Comparison of ENCODE assay signal across 8 cellular contexts in genomic region chr17:16406742-16407674, GRCh38. TPM values are rescaled to one million over a fixed set of nuclear protein-coding genes. Genes with fewer than 3 reads are reported as not detected.
DNase-seq lines count a peak whose midpoint lies in the region; ATAC-seq, FAIRE-seq and TF ChIP-seq lines count a peak whose summit lies in the region.

No MANE protein-coding gene starts in this region.

- H3K9ac ChIP-seq in endodermal cell (ENCODE audit: extremely low read depth, low read length, poor library complexity, severe bottlenecking) (peak overlapping the region; percentile 47), muscle layer of colon (ENCODE audit: low read length) (no peak overlapping the region)

- H3K27me3 Mint-ChIP-seq in endodermal cell (ENCODE audit: insufficient read depth): no peaks in the 10 kb centered on the region
- peaks cover 14% of the 10 kb centered on the region for H3K27me3 Mint-ChIP-seq in activated CD8-positive, alpha-beta memory T cell treated with anti-CD3 and anti-CD28 coated beads, Interleukin-2, amount 10 ng/mL, durations not matched to agents 7 days and 5 days

- H3K27me3 ChIP-seq in endodermal cell (ENCODE audit: control insufficient read depth, insufficient read depth, low read length, poor library complexity, severe bottlenecking) (no peaks in the 10 kb centered on the region), muscle layer of colon (ENCODE audit: control insufficient read depth in 1 of 2, insufficient read depth in 2 of 2, low read length in 2 of 2) (no peaks in the 10 kb centered on the region)

- peak; percentile 46 for TF ChIP-seq CTCF in endodermal cell (conservative IDR thresholded peaks at IDR 0.05)

- H3K36me3 Mint-ChIP-seq in endodermal cell (ENCODE audit: low read depth): no peaks in the 10 kb centered on the region
- no peaks in the 10 kb centered on the region for H3K36me3 Mint-ChIP-seq in activated CD8-positive, alpha-beta memory T cell treated with anti-CD3 and anti-CD28 coated beads, Interleukin-2, amount 10 ng/mL, durations not matched to agents 7 days and 5 days

- TF ChIP-seq POLR2A in GM12892 (IDR thresholded peaks at IDR 0.05; ENCODE audit: low read depth, low read length): peak; percentile 39; the same call in 1 of the 2 replicates

- DNase-seq in GM12892 (ENCODE audit: insufficient read length) (no peak), NCI-H82 treated with DMSO at 0.1 percent for 48 hours (lab: John Stamatoyannopoulos, UW; ENCODE audit: unreplicated experiment) (peak; percentile 59), endodermal cell (peak; percentile 98), HTR-8/SVneo (ENCODE audit: insufficient read length, low spot score) (no peak), pons (ENCODE audit: low spot score) (no peak), Kasumi-1 (lab: John Stamatoyannopoulos, UW) (no peak)
- DNase-seq in activated CD8-positive, alpha-beta memory T cell treated with anti-CD3 and anti-CD28 coated beads, Interleukin-2, amount 10 ng/mL, durations not matched to agents 7 days and 5 days: no peak

- WGBS in endodermal cell (ENCODE audit: insufficient coverage in 1 of 2, insufficient read length in 1 of 2), 2 experiments: 8 to 51% methylated on average over 9 to 62 of the region's 67 CpGs

- FAIRE-seq in GM12892 (lab: Jason Lieb, UNC) (peak; percentile 90), HTR-8/SVneo (lab: Jason Lieb, UNC) (no peak)

- H3K4me1 ChIP-seq in endodermal cell (ENCODE audit: control insufficient read depth, insufficient read depth, low read length) (no peaks in the 10 kb centered on the region), muscle layer of colon (ENCODE audit: insufficient read depth, low read length) (peaks cover 7% of the 10 kb centered on the region)

- CTCF ChIA-PET in activated CD8-positive, alpha-beta memory T cell treated with anti-CD3 and anti-CD28 coated beads, Interleukin-2, amount 10 ng/mL, durations not matched to agents 7 days and 5 days (lab: Charles Lee): interaction anchor here (0.6 to 1.0 kb wide), 2 partner anchors 9 to 43 kb away, joined by 3 to 4 read pairs; no protein-coding TSS in a partner anchor

- no peaks in the 10 kb centered on the region for H3K9me3 ChIP-seq in endodermal cell (ENCODE audit: control insufficient read depth, low read length)
- no peaks in the 10 kb centered on the region for H3K9me3 ChIP-seq in muscle layer of colon (ENCODE audit: low read length)

- peak overlapping the region; percentile 84 for H3K4me3 ChIP-seq in endodermal cell (ENCODE audit: low read length)
- H3K4me3 ChIP-seq in muscle layer of colon (ENCODE audit: low read depth in 1 of 2, low read length in 2 of 2): peak overlapping the region; percentile 54 to 64

- peak overlapping the region; percentile 21 for H3K27ac Mint-ChIP-seq in endodermal cell
- no peak overlapping the region for H3K27ac Mint-ChIP-seq in activated CD8-positive, alpha-beta memory T cell treated with anti-CD3 and anti-CD28 coated beads, Interleukin-2, amount 10 ng/mL, durations not matched to agents 7 days and 5 days

- no peaks in the 10 kb centered on the region for H3K36me3 ChIP-seq in endodermal cell (ENCODE audit: control insufficient read depth, insufficient read depth, low read length)
- H3K36me3 ChIP-seq in muscle layer of colon (ENCODE audit: insufficient read depth, low read length): no peaks in the 10 kb centered on the region

- peaks cover 1% of the 10 kb centered on the region for H3K9me3 Mint-ChIP-seq in endodermal cell
- no peaks in the 10 kb centered on the region for H3K9me3 Mint-ChIP-seq in activated CD8-positive, alpha-beta memory T cell treated with anti-CD3 and anti-CD28 coated beads, Interleukin-2, amount 10 ng/mL, durations not matched to agents 7 days and 5 days (ENCODE audit: low read depth)

- H3K4me3 Mint-ChIP-seq in endodermal cell: peak overlapping the region; percentile 68
- no peak overlapping the region for H3K4me3 Mint-ChIP-seq in activated CD8-positive, alpha-beta memory T cell treated with anti-CD3 and anti-CD28 coated beads, Interleukin-2, amount 10 ng/mL, durations not matched to agents 7 days and 5 days

- H3K27ac ChIP-seq in endodermal cell (ENCODE audit: low read depth, low read length) (no peak overlapping the region), muscle layer of colon (ENCODE audit: low read depth, low read length) (peak overlapping the region; percentile 58)

- no peaks in the 10 kb centered on the region for H3K4me1 Mint-ChIP-seq in endodermal cell
- H3K4me1 Mint-ChIP-seq in activated CD8-positive, alpha-beta memory T cell treated with anti-CD3 and anti-CD28 coated beads, Interleukin-2, amount 10 ng/mL, durations not matched to agents 7 days and 5 days: peaks cover 7% of the 10 kb centered on the region

- ATAC-seq in activated CD8-positive, alpha-beta memory T cell treated with anti-CD3 and anti-CD28 coated beads, Interleukin-2, amount 10 ng/mL, durations not matched to agents 7 days and 5 days: no peak

RNA-seq across cellular contexts. Expression of gene TRPV2, which starts 8.4 kb away (rescaled TPM):
- polyA plus RNA-seq in GM12892 (2012; ENCODE audit: missing spikeins): 34.6 TPM
- total RNA-seq in endodermal cell: 1 to 10 TPM in 1 of 2 donors, under 1 TPM in 1; 0.51 to 1.1 TPM
- polyA plus RNA-seq in endodermal cell (2013, experiment 1 of 2): 1.4 TPM
- 2.1 TPM for polyA plus RNA-seq in endodermal cell (2013, experiment 2 of 2)
- total RNA-seq in activated CD8-positive, alpha-beta memory T cell treated with anti-CD3 and anti-CD28 coated beads, Interleukin-2, amount 10 ng/mL, durations not matched to agents 7 days and 5 days: 100 to 1,000 TPM; 124 to 129 TPM

RNA-seq across cellular contexts. Expression of gene UBB, which starts 26.1 kb away (rescaled TPM):
- polyA plus RNA-seq in GM12892 (2012; ENCODE audit: missing spikeins): 1,747 TPM
- 1,000 to 10,000 TPM; 1,658 to 1,721 TPM for total RNA-seq in endodermal cell
- 2,166 TPM for polyA plus RNA-seq in endodermal cell (2013, experiment 1 of 2)
- polyA plus RNA-seq in endodermal cell (2013, experiment 2 of 2): 2,122 TPM
- 1,000 to 10,000 TPM; 1,297 to 1,567 TPM for total RNA-seq in activated CD8-positive, alpha-beta memory T cell treated with anti-CD3 and anti-CD28 coated beads, Interleukin-2, amount 10 ng/mL, durations not matched to agents 7 days and 5 days

RNA-seq across cellular contexts. Expression of gene CENPV, which starts 53.7 kb away (rescaled TPM):
- polyA plus RNA-seq in GM12892 (2012; ENCODE audit: missing spikeins): 102 TPM
- total RNA-seq in endodermal cell: 100 to 1,000 TPM; 109 to 202 TPM
- polyA plus RNA-seq in endodermal cell (2013, experiment 1 of 2): 391 TPM
- polyA plus RNA-seq in endodermal cell (2013, experiment 2 of 2): 343 TPM
- 10 to 100 TPM; 17.2 to 20.4 TPM for total RNA-seq in activated CD8-positive, alpha-beta memory T cell treated with anti-CD3 and anti-CD28 coated beads, Interleukin-2, amount 10 ng/mL, durations not matched to agents 7 days and 5 days

Comparison
In these comparisons a context has a peak if more than half of its experiments do, and no peak if none do; other contexts are left out.
1. DNase-seq: peak in NCI-H82 treated with DMSO at 0.1 percent for 48 hours (single experiment) and endodermal cell (single experiment); none in GM12892 (single experiment), activated CD8-positive, alpha-beta memory T cell treated with anti-CD3 and anti-CD28 coated beads, Interleukin-2, amount 10 ng/mL, durations not matched to agents 7 days and 5 days (single experiment), HTR-8/SVneo (single experiment), pons (single experiment) and Kasumi-1 (0 of 2).
2. RNA of gene TRPV2, which starts 8.4 kb away (total RNA-seq): 124 to 129 TPM in activated CD8-positive, alpha-beta memory T cell treated with anti-CD3 and anti-CD28 coated beads, Interleukin-2, amount 10 ng/mL, durations not matched to agents 7 days and 5 days; 0.51 to 1.1 TPM in endodermal cell; every median in the first group is over 10 times any median in the second.
3. RNA of gene CENPV, which starts 53.7 kb away (total RNA-seq): 109 to 202 TPM in endodermal cell; 17.2 to 20.4 TPM in activated CD8-positive, alpha-beta memory T cell treated with anti-CD3 and anti-CD28 coated beads, Interleukin-2, amount 10 ng/mL, durations not matched to agents 7 days and 5 days; every median in the first group is over 4 times any median in the second.